Comparison of ENCODE assay signal across 1 cellular context in the genomic region with DNA sequence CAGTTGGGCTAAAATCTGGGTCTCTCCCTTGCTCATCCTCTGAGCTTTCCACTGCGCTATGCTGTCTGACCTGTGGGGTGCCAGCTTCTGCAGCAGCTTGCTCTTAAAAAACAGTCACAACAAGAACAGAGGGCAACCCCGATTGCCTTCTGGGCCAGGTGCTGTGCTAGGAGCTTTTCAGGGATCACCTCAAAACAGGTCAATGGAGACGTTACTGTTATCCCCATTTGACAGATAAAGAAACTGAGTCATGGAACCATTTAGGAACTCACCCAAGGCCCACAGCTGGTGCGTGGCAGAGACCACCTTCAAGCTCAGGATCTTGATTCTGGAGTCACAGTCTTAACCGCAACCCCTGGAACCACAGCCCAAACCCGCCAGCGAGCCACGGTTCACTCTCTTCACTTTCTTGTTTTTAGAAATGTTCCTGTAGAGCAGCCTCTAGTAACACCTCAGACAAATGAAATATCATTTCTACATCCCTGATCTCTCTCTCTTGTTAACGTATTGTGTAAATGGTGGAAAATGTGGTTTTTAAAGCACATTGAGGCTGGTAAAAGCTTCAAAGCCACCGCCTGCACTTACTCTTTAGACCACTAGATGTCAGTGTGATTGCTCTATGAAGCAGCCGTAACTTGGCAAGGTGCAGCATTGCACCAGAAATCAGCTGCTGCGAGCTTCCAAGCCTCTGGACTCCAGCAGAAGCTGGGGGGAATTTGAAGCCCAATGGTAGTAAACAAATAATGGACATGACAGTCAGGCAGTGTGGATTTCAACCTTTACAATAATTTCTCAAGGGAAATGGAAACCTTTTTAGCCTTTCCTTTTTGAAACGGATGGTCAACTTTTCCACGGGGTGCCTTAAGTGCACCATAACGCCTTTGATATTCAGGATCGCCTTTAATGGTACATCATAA.
TF ChIP-seq lines count a peak whose summit lies in the region.

No MANE protein-coding gene starts in this region.

TF ChIP-seq in GM12878, 131 proteins besides CTCF, POLR2A, EP300 and RAD21 (continued from another document):
- TF ChIP-seq PBX3 (IDR thresholded peaks at IDR 0.05; ENCODE audit: insufficient replicate concordance, low read depth, low read length) (no peak), TBL1XR1 (IDR thresholded peaks at IDR 0.05; ENCODE audit: low read depth, low read length) (no peak), ETV6 (conservative IDR thresholded peaks at IDR 0.05 in 1 of 2, IDR thresholded peaks at IDR 0.05 in 1 of 2; ENCODE audit: borderline replicate concordance in 1 of 2, low read depth in 1 of 2) (no peak), SMC3 (IDR thresholded peaks at IDR 0.05; ENCODE audit: borderline replicate concordance, low read length) (peak; percentile 95), LARP7 (IDR thresholded peaks at IDR 0.05) (no peak), TAF1 (IDR thresholded peaks at IDR 0.05; ENCODE audit: borderline replicate concordance, low read depth, low read length) (no peak), BMI1 (IDR thresholded peaks at IDR 0.05; ENCODE audit: borderline replicate concordance) (no peak), ZBTB33 (IDR thresholded peaks at IDR 0.05) (no peak), TCF7 (IDR thresholded peaks at IDR 0.05; ENCODE audit: borderline replicate concordance) (0 out of 2 replicates have a peak, but pooled peaks have one; percentile 60), YY1 (IDR thresholded peaks at IDR 0.05; ENCODE audit: low read depth, low read length) (0 out of 2 replicates have a peak, but pooled peaks have one; percentile 41), NFIC (IDR thresholded peaks at IDR 0.05; ENCODE audit: low read depth, low read length) (no peak), MLLT1 (IDR thresholded peaks at IDR 0.05) (peak; percentile 41; the same call in 1 of the 2 replicates)
